14 cellular contexts compared by ENCODE assay signal in genomic region chr3:112482675-112483074, GRCh38. TPM values are rescaled to one million over a fixed set of nuclear protein-coding genes. Genes with fewer than 3 reads are reported as not detected.
DNase-seq lines count a peak whose midpoint lies in the region; ATAC-seq and TF ChIP-seq lines count a peak whose summit lies in the region.
"Had no signal": no experiment of that assay in that cellular context is flagged by ENCODE, and none has a peak within 500 bp of the region (broad histone marks: within the 10 kb centered on the region; RNA-seq: fewer than 3 reads in every experiment).

No MANE protein-coding gene starts in this region.

- peaks cover 3 to 23% of the 10 kb centered on the region in 2 donors for H3K36me3 Mint-ChIP-seq in activated T-cell treated with anti-CD3 and anti-CD28 coated beads, Interleukin-2, amount 50 U/mL, for 72 hours (ENCODE audit: insufficient read depth in 2 of 2)
- H3K36me3 Mint-ChIP-seq in stimulated activated effector memory CD8-positive, alpha-beta T cell treated with anti-CD3 and anti-CD28 coated beads, Interleukin-12 subunit alpha, Interleukin-12 subunit beta, amount 100 ng/mL, for 72 hours: peaks cover 5% of the 10 kb centered on the region

- no peak overlapping the region for H3K4me3 ChIP-seq in OCI-LY7 (ENCODE audit: low read depth, low read length, poor library complexity, severe bottlenecking)
- no peak overlapping the region for H3K4me3 ChIP-seq in stomach
- H3K4me3 ChIP-seq: transverse colon had no signal

- CTCF ChIA-PET in OCI-LY7 (lab: Charles Lee; ENCODE audit: unreplicated experiment): no interaction called here

- BruUV-seq in OCI-LY7 (replicated peaks; lab: Mats Ljungman, UMichigan): no TSS peak

- H3K4me1 Mint-ChIP-seq in activated T-cell treated with anti-CD3 and anti-CD28 coated beads, Interleukin-2, amount 50 U/mL, for 72 hours (ENCODE audit: low read depth): peaks cover 68% of the 10 kb centered on the region
- peaks cover 37% of the 10 kb centered on the region for H3K4me1 Mint-ChIP-seq in stimulated activated effector memory CD8-positive, alpha-beta T cell treated with anti-CD3 and anti-CD28 coated beads, Interleukin-12 subunit alpha, Interleukin-12 subunit beta, amount 100 ng/mL, for 72 hours
- H3K4me1 Mint-ChIP-seq: nephron had no signal

- H4K20me1 ChIP-seq in OCI-LY7 (ENCODE audit: insufficient read depth, low read length): no peaks in the 10 kb centered on the region

- ATAC-seq in activated T-cell treated with anti-CD3 and anti-CD28 coated beads, Interleukin-2, amount 50 U/mL, for 72 hours (replicated peaks in 1 of 2): no peak
- peak; percentile 63 for ATAC-seq in GM21619 (IDR thresholded peaks at IDR 0.05; ENCODE audit: unreplicated experiment)
- ATAC-seq in stimulated activated effector memory CD8-positive, alpha-beta T cell treated with anti-CD3 and anti-CD28 coated beads, Interleukin-12 subunit alpha, Interleukin-12 subunit beta, amount 100 ng/mL, for 72 hours: no peak

- POLR2A ChIA-PET in OCI-LY7 (lab: Charles Lee): interaction anchor here (1.0 kb wide), 1 partner anchor 345 kb away, joined by 3 read pairs; no protein-coding TSS in a partner anchor

- peak overlapping the region; percentile 73 for H3K27ac Mint-ChIP-seq in activated T-cell treated with anti-CD3 and anti-CD28 coated beads, Interleukin-2, amount 50 U/mL, for 72 hours
- no peak overlapping the region for H3K27ac Mint-ChIP-seq in stimulated activated effector memory CD8-positive, alpha-beta T cell treated with anti-CD3 and anti-CD28 coated beads, Interleukin-12 subunit alpha, Interleukin-12 subunit beta, amount 100 ng/mL, for 72 hours
- H3K27ac Mint-ChIP-seq: nephron had no signal

- WGBS in stomach, 5 donors: 62 to 77% (median 68%) methylated on average over 1 of the region's 1 CpG

- H3K27ac ChIP-seq in OCI-LY7 (ENCODE audit: low read depth, low read length, poor library complexity, severe bottlenecking): no peak overlapping the region
- H3K27ac ChIP-seq in stomach: no peak overlapping the region
- H3K27ac ChIP-seq: transverse colon, VCaP had no signal

- H3K79me2 ChIP-seq in OCI-LY7 (ENCODE audit: insufficient read depth, low read depth, low read length): no peaks in the 10 kb centered on the region

- peak overlapping the region; percentile 21; the same call in 1 of the 2 replicates for H3K4me2 ChIP-seq in OCI-LY7 (ENCODE audit: low read length)

- TF ChIP-seq POLR2A in stomach (IDR thresholded peaks at IDR 0.05): no peak

- TF ChIP-seq EP300 in stomach (IDR thresholded peaks at IDR 0.05): no peak

- DNase-seq in activated T-cell treated with anti-CD3 and anti-CD28 coated beads, Interleukin-2, amount 50 U/mL, for 72 hours: no peak
- DNase-seq in activated T-cell treated with anti-CD3 and anti-CD28 coated beads, Interleukin-2, amount 50 U/mL, for 48 hours: no peak
- no peak for DNase-seq in OCI-LY7 (ENCODE audit: low spot score)
- no peak for DNase-seq in stimulated activated effector memory CD8-positive, alpha-beta T cell treated with anti-CD3 and anti-CD28 coated beads, Interleukin-12 subunit alpha, Interleukin-12 subunit beta, amount 100 ng/mL, for 72 hours (ENCODE audit: low spot score in 2 of 2)
- DNase-seq in hypothalamus (lab: John Stamatoyannopoulos, UW): no peak
- no peak for DNase-seq in HuH-7.5 (ENCODE audit: low spot score)
- no peak for DNase-seq in stomach
- DNase-seq: GOT3, NCI-H2081, SHP77 treated with DMSO at 0.1 percent for 48 hours, transverse colon had no signal

- intact Hi-C loops in OCI-LY7 (cut with micrococcal nuclease; ENCODE audit: unreplicated experiment): no loop called here
- intact Hi-C loops in stomach (cut with DNase I; ENCODE audit: low total_unique reads): no loop called here

- H3K27me3 Mint-ChIP-seq in activated T-cell treated with anti-CD3 and anti-CD28 coated beads, Interleukin-2, amount 50 U/mL, for 72 hours (ENCODE audit: low read depth): no peaks in the 10 kb centered on the region

- no peaks in the 10 kb centered on the region for H3K9me2 ChIP-seq in OCI-LY7 (ENCODE audit: insufficient read depth, low read length)

- H3K4me1 ChIP-seq in OCI-LY7 (ENCODE audit: insufficient read depth, low read length, poor library complexity, severe bottlenecking) (peaks cover 10% of the 10 kb centered on the region), stomach (no peaks in the 10 kb centered on the region)
- H3K4me1 ChIP-seq: transverse colon had no signal

- H3K9me3 ChIP-seq in OCI-LY7 (ENCODE audit: low read length) (peaks cover 8% of the 10 kb centered on the region; the same call in 1 of the 2 replicates), stomach (no peaks in the 10 kb centered on the region)
- H3K9me3 ChIP-seq: transverse colon had no signal

- H3K9me3 Mint-ChIP-seq in activated T-cell treated with anti-CD3 and anti-CD28 coated beads, Interleukin-2, amount 50 U/mL, for 72 hours: no peaks in the 10 kb centered on the region
- H3K9me3 Mint-ChIP-seq in stimulated activated effector memory CD8-positive, alpha-beta T cell treated with anti-CD3 and anti-CD28 coated beads, Interleukin-12 subunit alpha, Interleukin-12 subunit beta, amount 100 ng/mL, for 72 hours: peaks cover 2% of the 10 kb centered on the region
- H3K9me3 Mint-ChIP-seq: nephron had no signal

- H3K36me3 ChIP-seq in OCI-LY7 (ENCODE audit: insufficient read depth, low read length) (peaks cover 20% of the 10 kb centered on the region), stomach (no peaks in the 10 kb centered on the region)
- H3K36me3 ChIP-seq: transverse colon had no signal

- no peaks in the 10 kb centered on the region for H3K27me3 ChIP-seq in stomach
- H3K27me3 ChIP-seq: transverse colon had no signal

- TF ChIP-seq CTCF in OCI-LY7 (conservative IDR thresholded peaks at IDR 0.05; ENCODE audit: low read length) (no peak), stomach (IDR thresholded peaks at IDR 0.05) (no peak)

- H2AFZ ChIP-seq in OCI-LY7 (ENCODE audit: low read length): no peak overlapping the region

- H3K4me3 Mint-ChIP-seq in activated T-cell treated with anti-CD3 and anti-CD28 coated beads, Interleukin-2, amount 50 U/mL, for 72 hours: peak overlapping the region; percentile 11 to 67
- peak overlapping the region; percentile 9 for H3K4me3 Mint-ChIP-seq in stimulated activated effector memory CD8-positive, alpha-beta T cell treated with anti-CD3 and anti-CD28 coated beads, Interleukin-12 subunit alpha, Interleukin-12 subunit beta, amount 100 ng/mL, for 72 hours
- H3K4me3 Mint-ChIP-seq: nephron had no signal

RNA-seq across cellular contexts. Expression of gene BTLA, which starts 16.6 kb away (rescaled TPM):
- total RNA-seq in activated T-cell treated with anti-CD3 and anti-CD28 coated beads, Interleukin-2, amount 50 U/mL, for 72 hours: 10 to 100 TPM; 17.5 to 21.3 TPM
- total RNA-seq in OCI-LY7 (2014; rRNA removed; shearing (Covaris generic)): 7.7 and 8.0 TPM in 2 replicates
- total RNA-seq in OCI-LY7 (2022): 7.3 and 7.6 TPM in 2 replicates
- total RNA-seq in stomach: 1 to 10 TPM in 1 of 5 donors, not detected in 4; 2.4 TPM
- 1 to 10 TPM in 1 of 3 donors, not detected in 2; 1.1 TPM for polyA plus RNA-seq in stomach
